Comparison of ENCODE assay signal across 1 cellular context in the genomic region with DNA sequence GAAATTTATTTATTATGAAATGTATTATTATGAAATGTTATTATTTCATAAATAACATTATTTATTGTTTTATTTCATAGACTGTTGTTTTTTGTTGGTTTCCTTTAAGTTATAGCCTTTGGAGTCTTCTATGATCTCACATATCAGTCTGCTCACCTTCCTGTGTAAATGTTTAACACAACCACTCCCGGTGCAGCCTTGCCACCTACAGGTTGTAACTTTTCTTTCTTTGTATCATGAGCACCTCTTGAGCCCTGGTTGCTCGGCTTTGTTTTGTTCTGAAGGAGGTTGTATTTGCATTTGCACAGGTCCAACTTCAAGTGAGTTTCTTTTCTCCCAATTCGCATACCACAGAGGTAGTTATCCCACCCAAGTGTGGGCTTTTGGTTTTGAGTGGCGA.
TF ChIP-seq lines count a peak whose summit lies in the region.

No MANE protein-coding gene starts in this region.

TF ChIP-seq in HepG2, 621 proteins besides CTCF, POLR2A, EP300 and RAD21 (continued from another document):
- TF ChIP-seq, protein P1, sequence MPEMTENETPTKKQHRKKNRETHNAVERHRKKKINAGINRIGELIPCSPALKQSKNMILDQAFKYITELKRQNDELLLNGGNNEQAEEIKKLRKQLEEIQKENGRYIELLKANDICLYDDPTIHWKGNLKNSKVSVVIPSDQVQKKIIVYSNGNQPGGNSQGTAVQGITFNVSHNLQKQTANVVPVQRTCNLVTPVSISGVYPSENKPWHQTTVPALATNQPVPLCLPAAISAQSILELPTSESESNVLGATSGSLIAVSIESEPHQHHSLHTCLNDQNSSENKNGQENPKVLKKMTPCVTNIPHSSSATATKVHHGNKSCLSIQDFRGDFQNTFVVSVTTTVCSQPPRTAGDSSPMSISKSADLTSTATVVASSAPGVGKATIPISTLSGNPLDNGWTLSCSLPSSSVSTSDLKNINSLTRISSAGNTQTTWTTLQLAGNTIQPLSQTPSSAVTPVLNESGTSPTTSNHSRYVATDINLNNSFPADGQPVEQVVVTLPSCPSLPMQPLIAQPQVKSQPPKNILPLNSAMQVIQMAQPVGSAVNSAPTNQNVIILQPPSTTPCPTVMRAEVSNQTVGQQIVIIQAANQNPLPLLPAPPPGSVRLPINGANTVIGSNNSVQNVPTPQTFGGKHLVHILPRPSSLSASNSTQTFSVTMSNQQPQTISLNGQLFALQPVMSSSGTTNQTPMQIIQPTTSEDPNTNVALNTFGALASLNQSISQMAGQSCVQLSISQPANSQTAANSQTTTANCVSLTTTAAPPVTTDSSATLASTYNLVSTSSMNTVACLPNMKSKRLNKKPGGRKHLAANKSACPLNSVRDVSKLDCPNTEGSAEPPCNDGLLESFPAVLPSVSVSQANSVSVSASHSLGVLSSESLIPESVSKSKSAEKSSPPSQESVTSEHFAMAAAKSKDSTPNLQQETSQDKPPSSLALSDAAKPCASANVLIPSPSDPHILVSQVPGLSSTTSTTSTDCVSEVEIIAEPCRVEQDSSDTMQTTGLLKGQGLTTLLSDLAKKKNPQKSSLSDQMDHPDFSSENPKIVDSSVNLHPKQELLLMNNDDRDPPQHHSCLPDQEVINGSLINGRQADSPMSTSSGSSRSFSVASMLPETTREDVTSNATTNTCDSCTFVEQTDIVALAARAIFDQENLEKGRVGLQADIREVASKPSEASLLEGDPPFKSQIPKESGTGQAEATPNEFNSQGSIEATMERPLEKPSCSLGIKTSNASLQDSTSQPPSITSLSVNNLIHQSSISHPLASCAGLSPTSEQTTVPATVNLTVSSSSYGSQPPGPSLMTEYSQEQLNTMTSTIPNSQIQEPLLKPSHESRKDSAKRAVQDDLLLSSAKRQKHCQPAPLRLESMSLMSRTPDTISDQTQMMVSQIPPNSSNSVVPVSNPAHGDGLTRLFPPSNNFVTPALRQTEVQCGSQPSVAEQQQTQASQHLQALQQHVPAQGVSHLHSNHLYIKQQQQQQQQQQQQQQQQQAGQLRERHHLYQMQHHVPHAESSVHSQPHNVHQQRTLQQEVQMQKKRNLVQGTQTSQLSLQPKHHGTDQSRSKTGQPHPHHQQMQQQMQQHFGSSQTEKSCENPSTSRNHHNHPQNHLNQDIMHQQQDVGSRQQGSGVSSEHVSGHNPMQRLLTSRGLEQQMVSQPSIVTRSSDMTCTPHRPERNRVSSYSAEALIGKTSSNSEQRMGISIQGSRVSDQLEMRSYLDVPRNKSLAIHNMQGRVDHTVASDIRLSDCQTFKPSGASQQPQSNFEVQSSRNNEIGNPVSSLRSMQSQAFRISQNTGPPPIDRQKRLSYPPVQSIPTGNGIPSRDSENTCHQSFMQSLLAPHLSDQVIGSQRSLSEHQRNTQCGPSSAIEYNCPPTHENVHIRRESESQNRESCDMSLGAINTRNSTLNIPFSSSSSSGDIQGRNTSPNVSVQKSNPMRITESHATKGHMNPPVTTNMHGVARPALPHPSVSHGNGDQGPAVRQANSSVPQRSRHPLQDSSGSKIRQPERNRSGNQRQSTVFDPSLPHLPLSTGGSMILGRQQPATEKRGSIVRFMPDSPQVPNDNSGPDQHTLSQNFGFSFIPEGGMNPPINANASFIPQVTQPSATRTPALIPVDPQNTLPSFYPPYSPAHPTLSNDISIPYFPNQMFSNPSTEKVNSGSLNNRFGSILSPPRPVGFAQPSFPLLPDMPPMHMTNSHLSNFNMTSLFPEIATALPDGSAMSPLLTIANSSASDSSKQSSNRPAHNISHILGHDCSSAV (CRISPR knock-in tag; IDR thresholded peaks at IDR 0.05; ENCODE audit: borderline replicate concordance) = no peak
- TF ChIP-seq RXRA (CRISPR knock-in tag; IDR thresholded peaks at IDR 0.05) (no peak), GLI4 (CRISPR knock-in tag; IDR thresholded peaks at IDR 0.05; ENCODE audit: borderline replicate concordance) (no peak)
